27 cellular contexts compared by ENCODE assay signal in the genomic region with DNA sequence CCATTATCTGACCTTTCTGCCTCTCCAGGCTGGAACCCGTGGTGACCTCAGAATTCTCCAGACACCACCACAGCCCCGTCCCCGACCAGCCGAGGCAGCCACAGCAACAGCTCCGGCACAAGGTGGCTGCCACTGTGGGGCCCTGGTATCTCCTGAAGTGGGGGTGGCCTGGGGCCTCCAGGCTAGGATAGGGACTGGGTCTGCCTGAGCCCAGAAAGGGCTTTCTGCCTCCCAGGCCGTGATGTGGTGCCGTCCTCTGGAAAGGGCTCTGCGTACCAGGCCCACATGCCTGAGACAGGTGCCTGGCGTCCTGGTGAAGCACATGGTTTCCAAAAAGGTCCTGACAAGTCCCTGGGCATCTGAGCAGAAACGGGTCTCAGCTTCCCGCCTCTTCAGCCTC. TPM values are rescaled to one million over a fixed set of nuclear protein-coding genes. Genes with fewer than 3 reads are reported as not detected.
"Had no signal": no experiment of that assay in that cellular context is flagged by ENCODE, and none has a peak within 500 bp of the region (broad histone marks: within the 10 kb centered on the region; RNA-seq: fewer than 3 reads in every experiment).

No MANE protein-coding gene starts in this region.

- H3K27ac ChIP-seq: adrenal gland, breast epithelium, SJCRH30, WERI-Rb-1 had no signal

- H3K27ac Mint-ChIP-seq: activated CD4-positive, alpha-beta memory T cell treated with anti-CD3 and anti-CD28 coated beads, Interleukin-2, amount 10 ng/mL, durations not matched to agents 7 days and 5 days; activated CD4-positive, alpha-beta T cell treated with anti-CD3 and anti-CD28 coated beads for 36 hours; activated naive CD4-positive, alpha-beta T cell treated with anti-CD3 and anti-CD28 coated beads, Interleukin-2, amount 10 ng/mL, durations not matched to agents 7 days and 5 days; activated naive CD8-positive, alpha-beta T cell treated with anti-CD3 and anti-CD28 coated beads, Interleukin-2, amount 10 ng/mL, durations not matched to agents 7 days and 5 days; activated T-helper 2 cell treated with anti-CD3 and anti-CD28 coated beads, Interferon-gamma antibody, Interleukin-2, Interleukin-4, amounts not matched to agents 10 μg/mL and 5 μg/mL and 100 μg/mL, durations not matched to agents 14 hours and 24 hours and 36 hours had no signal

- H3K27me3 ChIP-seq: adrenal gland, breast epithelium, SJCRH30 had no signal

- H3K4me1 ChIP-seq: breast epithelium had no signal

- H3K36me3 ChIP-seq: breast epithelium, SJCRH30 had no signal

- H3K27me3 Mint-ChIP-seq: activated CD4-positive, alpha-beta memory T cell treated with anti-CD3 and anti-CD28 coated beads, Interleukin-2, amount 10 ng/mL, durations not matched to agents 7 days and 5 days; activated CD4-positive, alpha-beta T cell treated with anti-CD3 and anti-CD28 coated beads for 36 hours; activated naive CD4-positive, alpha-beta T cell treated with anti-CD3 and anti-CD28 coated beads, Interleukin-2, amount 10 ng/mL, durations not matched to agents 7 days and 5 days; activated naive CD8-positive, alpha-beta T cell treated with anti-CD3 and anti-CD28 coated beads, Interleukin-2, amount 10 ng/mL, durations not matched to agents 7 days and 5 days had no signal

- H3K4me2 ChIP-seq: SK-N-SH had no signal

- H3K9ac ChIP-seq: SK-N-SH had no signal

- H3K9me3 ChIP-seq: adrenal gland, breast epithelium, SJCRH30, SK-N-SH had no signal

- ATAC-seq: activated CD4-positive, alpha-beta T cell treated with anti-CD3 and anti-CD28 coated beads for 36 hours had no signal

- DNase-seq: activated CD4-positive, alpha-beta memory T cell treated with anti-CD3 and anti-CD28 coated beads, Interleukin-2, amount 10 ng/mL, durations not matched to agents 7 days and 5 days; activated CD4-positive, alpha-beta T cell treated with anti-CD3 and anti-CD28 coated beads for 36 hours; activated CD4-positive, alpha-beta T cell treated with anti-CD3 and anti-CD28 coated beads, Interleukin-2, amount 50 U/mL, for 1 hour; activated gamma-delta T cell treated with Interleukin-2 at 50 U/mL for 16 hours; activated naive CD4-positive, alpha-beta T cell treated with anti-CD3 and anti-CD28 coated beads, Interleukin-2, amount 10 ng/mL, durations not matched to agents 7 days and 5 days; activated naive CD8-positive, alpha-beta T cell treated with anti-CD3 and anti-CD28 coated beads, Interleukin-2, amount 10 ng/mL, durations not matched to agents 7 days and 5 days; activated T-cell treated with anti-CD3 and anti-CD28 coated beads for 4 hours; activated T-cell treated with anti-CD3 and anti-CD28 coated beads, Interleukin-2, amount 50 U/mL, for 48 hours; adrenal gland; anterior cingulate cortex; caudate nucleus; Karpas-422; MM.1S; NCI-H1105; NCI-H1436 treated with DMSO at 0.1 percent for 48 hours; NCI-H187; NCI-H2081; NCI-H510A treated with DMSO at 0.1 percent for 48 hours; Right ventricle myocardium superior; RPMI8226; SJCRH30; SK-N-SH; T-helper 1 cell; WERI-Rb-1 had no signal

- H3K4me3 ChIP-seq: adrenal gland, breast epithelium, SJCRH30 had no signal

- H3K4me3 Mint-ChIP-seq: activated CD4-positive, alpha-beta memory T cell treated with anti-CD3 and anti-CD28 coated beads, Interleukin-2, amount 10 ng/mL, durations not matched to agents 7 days and 5 days; activated CD4-positive, alpha-beta T cell treated with anti-CD3 and anti-CD28 coated beads for 36 hours; activated naive CD4-positive, alpha-beta T cell treated with anti-CD3 and anti-CD28 coated beads, Interleukin-2, amount 10 ng/mL, durations not matched to agents 7 days and 5 days; activated naive CD8-positive, alpha-beta T cell treated with anti-CD3 and anti-CD28 coated beads, Interleukin-2, amount 10 ng/mL, durations not matched to agents 7 days and 5 days had no signal

- H3K9me3 Mint-ChIP-seq: activated CD4-positive, alpha-beta memory T cell treated with anti-CD3 and anti-CD28 coated beads, Interleukin-2, amount 10 ng/mL, durations not matched to agents 7 days and 5 days; activated naive CD4-positive, alpha-beta T cell treated with anti-CD3 and anti-CD28 coated beads, Interleukin-2, amount 10 ng/mL, durations not matched to agents 7 days and 5 days; activated naive CD8-positive, alpha-beta T cell treated with anti-CD3 and anti-CD28 coated beads, Interleukin-2, amount 10 ng/mL, durations not matched to agents 7 days and 5 days; activated T-helper 2 cell treated with anti-CD3 and anti-CD28 coated beads, Interferon-gamma antibody, Interleukin-2, Interleukin-4, amounts not matched to agents 10 μg/mL and 5 μg/mL and 100 μg/mL, durations not matched to agents 14 hours and 24 hours and 36 hours had no signal

- H3K36me3 Mint-ChIP-seq: activated naive CD8-positive, alpha-beta T cell treated with anti-CD3 and anti-CD28 coated beads, Interleukin-2, amount 10 ng/mL, durations not matched to agents 7 days and 5 days had no signal

RNA-seq across cellular contexts. Expression of a gene that starts 35.3 kb away (rescaled TPM):
- total RNA-seq: activated CD4-positive, alpha-beta memory T cell treated with anti-CD3 and anti-CD28 coated beads, Interleukin-2, amount 10 ng/mL, durations not matched to agents 7 days and 5 days; activated CD4-positive, alpha-beta T cell treated with anti-CD3 and anti-CD28 coated beads for 36 hours; adrenal gland; Right ventricle myocardium superior; T-helper 2 cell treated with Interferon-gamma antibody and Interleukin-4, amounts not matched to agents 100 ng/mL and 5 ng/mL, for 36 hours had no signal
- polyA plus RNA-seq: adrenal gland had no signal
